9 cellular contexts compared by ENCODE assay signal in genomic region chr13:33111414-33112110, GRCh38.
DNase-seq lines count a peak whose midpoint lies in the region; ATAC-seq and TF ChIP-seq lines count a peak whose summit lies in the region.
"Had no signal": no experiment of that assay in that cellular context is flagged by ENCODE, and none has a peak within 500 bp of the region (broad histone marks: within the 10 kb centered on the region; RNA-seq: fewer than 3 reads in every experiment).

No MANE protein-coding gene starts in this region.

- intact Hi-C loops in dorsolateral prefrontal cortex (cut with DNase I), result no loop called here
- intact Hi-C loops in gastrocnemius medialis (cut with DNase I; ENCODE audit: low total_unique reads), result no loop called here
- intact Hi-C loops in head of caudate nucleus (cut with DNase I), result no loop called here

- peak overlapping the region in 49 of 59 donors; percentile 0 to 77 (median 42) for H3K27ac ChIP-seq in dorsolateral prefrontal cortex
- peak overlapping the region; percentile 42 to 70 (median 52) for H3K27ac ChIP-seq in gastrocnemius medialis

- no peak for DNase-seq in dorsolateral prefrontal cortex
- no peak for DNase-seq in gastrocnemius medialis
- DNase-seq in type B pancreatic cell (ENCODE audit: extremely low spot score, unreplicated experiment), result no peak
- no peak for DNase-seq in activated naive CD4-positive, alpha-beta T cell treated with Interleukin-2 at 50 U/mL for 16 hours
- DNase-seq in NOMO-1 treated with DMSO at 0.1 percent for 48 hours (lab: John Stamatoyannopoulos, UW; ENCODE audit: unreplicated experiment), result no peak
- DNase-seq in head of caudate nucleus, result no peak

- peaks cover 22% of the 10 kb centered on the region for H3K36me3 Mint-ChIP-seq in type B pancreatic cell

- no peak for TF ChIP-seq POLR2A in gastrocnemius medialis (IDR thresholded peaks at IDR 0.05)

- H3K9me3 ChIP-seq in gastrocnemius medialis, result no peaks in the 10 kb centered on the region

- TF ChIP-seq CTCF in dorsolateral prefrontal cortex (IDR thresholded peaks at IDR 0.05 in 54 of 56, conservative IDR thresholded peaks at IDR 0.05 in 2 of 56; ENCODE audit: low read depth in 1 of 56, partially characterized antibody in 56 of 56), result no peak
- TF ChIP-seq CTCF in gastrocnemius medialis (IDR thresholded peaks at IDR 0.05 in 4 of 5, conservative IDR thresholded peaks at IDR 0.05 in 1 of 5), result no peak
- TF ChIP-seq CTCF in type B pancreatic cell (conservative IDR thresholded peaks at IDR 0.05), result no peak

- H3K4me1 Mint-ChIP-seq in type B pancreatic cell (ENCODE audit: unreplicated experiment), result peaks cover 27% of the 10 kb centered on the region
- H3K4me1 Mint-ChIP-seq: GM23338 had no signal

- H3K4me3 Mint-ChIP-seq in type B pancreatic cell, result no peak overlapping the region
- H3K4me3 Mint-ChIP-seq: GM23338 had no signal

- peaks cover 24 to 26% of the 10 kb centered on the region in 2 donors for H3K4me1 ChIP-seq in gastrocnemius medialis

- H3K9me3 Mint-ChIP-seq in type B pancreatic cell, result no peaks in the 10 kb centered on the region
- H3K9me3 Mint-ChIP-seq: GM23338 had no signal

- H3K27me3 ChIP-seq in dorsolateral prefrontal cortex (no peaks in the 10 kb centered on the region), gastrocnemius medialis (no peaks in the 10 kb centered on the region)

- H3K36me3 ChIP-seq in gastrocnemius medialis, result peaks cover 0 to 27% of the 10 kb centered on the region in 2 donors

- ATAC-seq in GM18498 (IDR thresholded peaks at IDR 0.05; ENCODE audit: unreplicated experiment) (peak; percentile 20), HG03135 (IDR thresholded peaks at IDR 0.05; ENCODE audit: unreplicated experiment) (peak; percentile 25), gastrocnemius medialis (no peak)
- ATAC-seq: GM23338 had no signal

- H3K4me3 ChIP-seq in dorsolateral prefrontal cortex (no peak overlapping the region), gastrocnemius medialis (no peak overlapping the region)
- H3K4me3 ChIP-seq: GM23338 had no signal

- in situ Hi-C loops in gastrocnemius medialis (cut with MboI; ENCODE audit: low sequenced_read_pairs in 4 of 4), result no loop called here

- H3K27me3 Mint-ChIP-seq in type B pancreatic cell, result no peaks in the 10 kb centered on the region

- H3K27ac Mint-ChIP-seq in type B pancreatic cell, result no peak overlapping the region
- H3K27ac Mint-ChIP-seq: GM23338 had no signal

Comparison
In these comparisons a context has a peak if more than half of its experiments do, and no peak if none do; other contexts are left out.
1. ATAC-seq: peak in GM18498 (single experiment) and HG03135 (single experiment); none in gastrocnemius medialis (0 of 2).